In genomic region chr6:37417393-37417792, GRCh38 we compare ENCODE assay signal across 1 cellular context.
TF ChIP-seq lines count a peak whose summit lies in the region.

No MANE protein-coding gene starts in this region.

TF ChIP-seq in HEK293, 187 proteins besides CTCF, POLR2A, EP300 and RAD21 (continued from another document):
- TF ChIP-seq ZBTB11 (tag by site-specific recombination; conservative IDR thresholded peaks at IDR 0.05; ENCODE audit: low read depth) (no peak), SETDB1 (IDR thresholded peaks at IDR 0.05; ENCODE audit: insufficient read length, low read length) (peak; percentile 49), ZNF677 (tag by site-specific recombination; IDR thresholded peaks at IDR 0.05) (no peak), ZNF16 (tag by site-specific recombination; IDR thresholded peaks at IDR 0.05; ENCODE audit: low read depth) (no peak), ZNF654 (tag by site-specific recombination; IDR thresholded peaks at IDR 0.05; ENCODE audit: low read depth) (no peak)
